Comparison of ENCODE assay signal across 8 cellular contexts in genomic region chr1:51616903-51617708, GRCh38. TPM values are rescaled to one million over a fixed set of nuclear protein-coding genes. Genes with fewer than 3 reads are reported as not detected.
A peak's percentile ranks its signal among the peaks of the same experiment; 100 is the strongest.
DNase-seq lines count a peak whose midpoint lies in the region; ATAC-seq, FAIRE-seq and TF ChIP-seq lines count a peak whose summit lies in the region.

Gene OSBPL9 (plus strand): TSS chr1:51617092. CDS start chr1:51617111, 19 bp downstream.

- peak within 1 kb of the TSS; percentile 94 for H3K4me2 ChIP-seq in astrocyte (ENCODE audit: low read length)

- H3K9me3 ChIP-seq in astrocyte (ENCODE audit: insufficient read depth, low read depth, low read length) = no peaks in the 10 kb centered on the region

- H3K4me3 ChIP-seq in astrocyte (ENCODE audit: insufficient read depth, low read depth, low read length) = peak within 1 kb of the TSS; percentile 97

- H4K20me1 ChIP-seq in astrocyte (ENCODE audit: insufficient read depth, low read length) = peaks cover 10% of the 10 kb centered on the region

- peak within 1 kb of the TSS; percentile 98 for H3K27ac ChIP-seq in astrocyte (ENCODE audit: low read depth, low read length)

- H3K27me3 ChIP-seq in astrocyte (ENCODE audit: insufficient read depth, low read length) = no peaks in the 10 kb centered on the region

- H3K4me1 Mint-ChIP-seq in astrocyte (ENCODE audit: low read depth, unreplicated experiment) = peaks cover 38% of the 10 kb centered on the region

- peak within 1 kb of the TSS; percentile 100 for H2AFZ ChIP-seq in astrocyte (ENCODE audit: low read depth, low read length)

- no peaks in the 10 kb centered on the region for H3K27me3 Mint-ChIP-seq in astrocyte (ENCODE audit: low read depth, unreplicated experiment)

- H3K79me2 ChIP-seq in astrocyte (ENCODE audit: insufficient read depth, low read length) = peaks cover 49% of the 10 kb centered on the region

- no peaks in the 10 kb centered on the region for H3K36me3 Mint-ChIP-seq in astrocyte (ENCODE audit: low read depth, unreplicated experiment)

- DNase-seq in NCI-H2029 treated with DMSO at 0.1 percent for 48 hours (lab: John Stamatoyannopoulos, UW) (peak; percentile 96), T-helper 22 cell (ENCODE audit: low read depth) (peak; percentile 79), astrocyte (ENCODE audit: low read depth) (peak; percentile 83), hepatic stellate cell (ENCODE audit: low spot score) (peak; percentile 89), retina (peak; percentile 93), cortex of kidney (lab: John Stamatoyannopoulos, UW) (no peak)

- H3K9ac ChIP-seq in astrocyte (ENCODE audit: low read length) = peak within 1 kb of the TSS; percentile 96

- no peak for FAIRE-seq in astrocyte (lab: Jason Lieb, UNC)

- no peaks in the 10 kb centered on the region for H3K9me3 Mint-ChIP-seq in astrocyte (ENCODE audit: unreplicated experiment)

- ATAC-seq in GM18502 (IDR thresholded peaks at IDR 0.05; ENCODE audit: poor library complexity, unreplicated experiment) (peak; percentile 94), HG02973 (IDR thresholded peaks at IDR 0.05; ENCODE audit: unreplicated experiment) (peak; percentile 83)

- H3K4me3 Mint-ChIP-seq in astrocyte (ENCODE audit: unreplicated experiment) = peak within 1 kb of the TSS; percentile 99

- no peak for TF ChIP-seq CTCF in astrocyte (IDR thresholded peaks at IDR 0.05; ENCODE audit: insufficient read depth, low read depth, low read length)

- H3K4me1 ChIP-seq in astrocyte (ENCODE audit: insufficient read depth, low read length) = peaks cover 13% of the 10 kb centered on the region

- H3K36me3 ChIP-seq in astrocyte (ENCODE audit: insufficient read depth, low read length) = no peaks in the 10 kb centered on the region

- peak within 1 kb of the TSS; percentile 97 for H3K27ac Mint-ChIP-seq in astrocyte (ENCODE audit: unreplicated experiment)

RNA-seq across cellular contexts. Expression of gene OSBPL9, which starts in this region (rescaled TPM):
- total RNA-seq in astrocyte = 115 and 117 TPM in 2 replicates
